12 cellular contexts compared by ENCODE assay signal in genomic region chr18:76455015-76455676, GRCh38. TPM values are rescaled to one million over a fixed set of nuclear protein-coding genes. Genes with fewer than 3 reads are reported as not detected.
A peak's percentile ranks its signal among the peaks of the same experiment; 100 is the strongest.
DNase-seq lines count a peak whose midpoint lies in the region; ATAC-seq and TF ChIP-seq lines count a peak whose summit lies in the region.
"Had no signal": no experiment of that assay in that cellular context is flagged by ENCODE, and none has a peak within 500 bp of the region (broad histone marks: within the 10 kb centered on the region; RNA-seq: fewer than 3 reads in every experiment).

No MANE protein-coding gene starts in this region.

- H3K9me3 Mint-ChIP-seq in mesothelial cell of epicardium, result no peaks in the 10 kb centered on the region

- H3K27me3 Mint-ChIP-seq in mesothelial cell of epicardium (ENCODE audit: low read depth), result no peaks in the 10 kb centered on the region

- CTCF ChIA-PET in GM10248 (lab: Yijun Ruan, JAX), result interaction anchor here (1.5 to 2.4 kb wide), 2 partner anchors 12 to 56 kb away, joined by 4 to 6 read pairs; no protein-coding TSS in a partner anchor

- peak; percentile 10 for DNase-seq in DMS 273 (lab: John Stamatoyannopoulos, UW; ENCODE audit: unreplicated experiment)
- no peak for DNase-seq in DMS 273 treated with DMSO at 0.1 percent for 48 hours (lab: John Stamatoyannopoulos, UW)
- DNase-seq in activated CD8-positive, alpha-beta memory T cell treated with anti-CD3 and anti-CD28 coated beads, Interleukin-2, amount 50 U/mL, for 48 hours, result peak; percentile 13
- DNase-seq in mesothelial cell of epicardium (ENCODE audit: low spot score in 2 of 2, unreplicated experiment in 2 of 2), result peak in 1 of 2 experiments; percentile 14
- DNase-seq in stimulated activated CD8-positive, alpha-beta memory T cell treated with anti-CD3 and anti-CD28 coated beads, Interleukin-4, amount 100 ng/mL, for 48 hours, result peak; percentile 16
- no peak for DNase-seq in GM10248 (ENCODE audit: extremely low spot score)
- DNase-seq: GM23248, NCI-H1105 treated with DMSO at 0.1 percent for 48 hours, NCI-H774, thyroid gland had no signal

- no peak for ATAC-seq in HG02981 (IDR thresholded peaks at IDR 0.05; ENCODE audit: unreplicated experiment)
- ATAC-seq in HG02973 (IDR thresholded peaks at IDR 0.05; ENCODE audit: unreplicated experiment), result no peak

- H3K4me3 Mint-ChIP-seq in mesothelial cell of epicardium, result no peak overlapping the region

- peak overlapping the region; percentile 22 for H3K27ac Mint-ChIP-seq in mesothelial cell of epicardium

- POLR2A ChIA-PET in GM10248 (lab: Yijun Ruan, JAX), result no interaction called here

- peaks cover 78% of the 10 kb centered on the region for H3K4me1 Mint-ChIP-seq in mesothelial cell of epicardium

- no peaks in the 10 kb centered on the region for H3K36me3 Mint-ChIP-seq in mesothelial cell of epicardium

- no peak for TF ChIP-seq CTCF in mesothelial cell of epicardium (IDR thresholded peaks at IDR 0.05; ENCODE audit: unreplicated experiment)
- TF ChIP-seq CTCF in GM10248 (IDR thresholded peaks at IDR 0.05; ENCODE audit: control extremely low read depth, extremely low read depth, low read depth, missing control alignments), result no peak

RNA-seq across cellular contexts. Expression of gene ZNF516, which starts 39.9 kb away (rescaled TPM):
- 84.4 to 92.1 TPM (median 90.9 TPM) in 3 replicates for total RNA-seq in mesothelial cell of epicardium

Comparison
In these comparisons a context has a peak if more than half of its experiments do, and no peak if none do; other contexts are left out.
1. DNase-seq: peak in DMS 273 (single experiment), activated CD8-positive, alpha-beta memory T cell treated with anti-CD3 and anti-CD28 coated beads, Interleukin-2, amount 50 U/mL, for 48 hours (single experiment) and stimulated activated CD8-positive, alpha-beta memory T cell treated with anti-CD3 and anti-CD28 coated beads, Interleukin-4, amount 100 ng/mL, for 48 hours (single experiment); none in DMS 273 treated with DMSO at 0.1 percent for 48 hours (single experiment) and GM10248 (single experiment).